In the genomic region with DNA sequence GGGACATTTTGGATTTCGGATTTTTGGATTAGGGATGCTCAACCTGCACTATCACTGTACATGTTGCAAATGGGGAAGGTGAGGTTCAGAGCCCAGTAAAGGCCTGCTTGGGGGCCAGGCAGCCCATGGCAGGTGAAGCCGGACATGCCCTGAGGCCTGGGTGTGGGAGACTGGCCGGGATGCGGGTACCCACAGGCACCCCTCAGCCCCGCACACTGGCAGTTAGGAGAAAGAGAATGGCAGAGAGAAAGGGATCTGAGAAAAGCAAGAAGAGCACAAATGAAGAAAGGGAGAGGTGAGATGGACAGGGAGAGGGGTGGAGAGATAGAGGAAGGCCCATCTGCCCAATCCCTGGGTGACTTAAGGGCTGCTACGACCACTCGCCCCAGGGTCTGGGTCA, we compare ENCODE assay signal across 15 cellular contexts. TPM values are rescaled to one million over a fixed set of nuclear protein-coding genes. Genes with fewer than 3 reads are reported as not detected.
"Had no signal": no experiment of that assay in that cellular context is flagged by ENCODE, and none has a peak within 500 bp of the region (broad histone marks: within the 10 kb centered on the region; RNA-seq: fewer than 3 reads in every experiment).

No MANE protein-coding gene starts in this region.

- H3K79me2 ChIP-seq: parathyroid adenoma had no signal

- H3K4me3 ChIP-seq: heart right ventricle, neural progenitor cell, skin epidermis, stomach, thyroid gland had no signal

- H3K4me1 ChIP-seq: neural progenitor cell, parathyroid adenoma, thyroid gland had no signal

- H3K9me3 ChIP-seq: heart right ventricle, stomach, thyroid gland had no signal

- DNase-seq: activated CD4-positive, alpha-beta memory T cell treated with anti-CD3 and anti-CD28 coated beads, Interleukin-2, amount 10 ng/mL, durations not matched to agents 7 days and 5 days; activated naive CD8-positive, alpha-beta T cell treated with anti-CD3 and anti-CD28 coated beads, Interleukin-2, amount 10 ng/mL, durations not matched to agents 7 days and 5 days; activated T-cell treated with anti-CD3 and anti-CD28 coated beads, Interleukin-2, amount 50 U/mL, for 48 hours; anterior cingulate cortex; foreskin melanocyte; heart right ventricle; stomach; T-cell; thyroid gland had no signal

- ATAC-seq: left lobe of liver, T-cell had no signal

- H3K36me3 ChIP-seq: heart right ventricle, neural progenitor cell, stomach, thyroid gland had no signal

- H3K27me3 ChIP-seq: heart right ventricle, neural progenitor cell, stomach, thyroid gland had no signal

- H3K27ac ChIP-seq: heart right ventricle, neural progenitor cell, parathyroid adenoma, thyroid gland, VCaP had no signal

- H3K4me2 ChIP-seq: neural progenitor cell had no signal

- H3K9ac ChIP-seq: neural progenitor cell, parathyroid adenoma had no signal

- H2AFZ ChIP-seq: neural progenitor cell, parathyroid adenoma had no signal

RNA-seq across cellular contexts. Expression of gene SCGB1A1, which starts 52.8 kb away (rescaled TPM):
- total RNA-seq: activated CD4-positive, alpha-beta memory T cell treated with anti-CD3 and anti-CD28 coated beads, Interleukin-2, amount 10 ng/mL, durations not matched to agents 7 days and 5 days; activated naive CD8-positive, alpha-beta T cell treated with anti-CD3 and anti-CD28 coated beads, Interleukin-2, amount 10 ng/mL, durations not matched to agents 7 days and 5 days; heart right ventricle; myocyte; thyroid gland had no signal
